Comparison of ENCODE assay signal across 8 cellular contexts in the genomic region with DNA sequence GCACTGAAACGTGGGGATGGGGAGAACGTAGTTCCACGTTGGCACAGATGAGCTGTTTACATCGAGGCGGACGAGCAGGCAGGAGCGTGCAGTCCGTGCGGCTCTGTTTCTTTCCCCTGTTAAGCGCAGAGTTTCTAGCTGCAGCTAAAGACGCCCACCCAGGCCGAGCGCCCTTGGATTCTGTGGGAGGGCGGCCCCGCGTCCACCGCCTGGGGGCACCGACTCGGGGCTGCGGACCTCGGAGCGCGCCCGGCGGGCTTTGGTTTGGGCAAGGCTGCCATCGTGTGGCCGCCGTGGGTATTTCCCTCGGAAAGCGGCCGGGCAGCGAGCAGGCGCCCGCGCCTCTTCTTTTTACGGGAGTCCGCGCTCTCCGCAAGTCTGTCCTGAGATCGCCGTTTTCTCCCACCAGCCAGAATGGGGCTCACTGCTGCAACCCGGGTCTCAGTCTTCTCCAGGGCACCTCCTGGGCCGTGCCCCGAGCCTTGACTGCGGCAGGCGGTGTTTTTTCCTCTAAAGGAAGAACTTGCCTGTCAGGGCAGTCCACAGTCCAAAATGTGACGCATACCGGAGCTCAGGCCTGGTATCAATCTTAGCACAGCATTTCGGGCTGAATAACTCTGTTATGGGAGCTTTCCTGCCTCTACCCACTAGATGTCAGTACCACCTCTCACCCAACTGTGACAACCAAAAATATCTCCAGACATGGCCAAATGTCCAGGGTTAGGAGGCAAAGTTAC.
A peak's percentile ranks its signal among the peaks of the same experiment; 100 is the strongest.
DNase-seq lines count a peak whose midpoint lies in the region; ATAC-seq and TF ChIP-seq lines count a peak whose summit lies in the region.

No MANE protein-coding gene starts in this region.

- H3K9me3 Mint-ChIP-seq in endothelial cell (ENCODE audit: unreplicated experiment), result no peaks in the 10 kb centered on the region

- DNase-seq in NOMO-1 (lab: John Stamatoyannopoulos, UW; ENCODE audit: unreplicated experiment in 2 of 2) (peak; percentile 13 to 16), NOMO-1 treated with dmso at 0.1 percent for 144 hours (lab: John Stamatoyannopoulos, UW; ENCODE audit: unreplicated experiment) (no peak), NCI-H2171 treated with DMSO at 0.1 percent for 48 hours (lab: John Stamatoyannopoulos, UW) (peak; percentile 14), endothelial cell (ENCODE audit: low spot score) (peak; percentile 89), midbrain (lab: John Stamatoyannopoulos, UW) (peak; percentile 41)
- peak; percentile 17 to 66 (median 41) for DNase-seq in activated CD8-positive, alpha-beta memory T cell treated with anti-CD3 and anti-CD28 coated beads for 48 hours (ENCODE audit: low read depth in 2 of 3, low spot score in 2 of 3)
- DNase-seq in stimulated activated CD8-positive, alpha-beta memory T cell treated with anti-CD3 and anti-CD28 coated beads, Interleukin-4, amount 100 ng/mL, for 24 hours (ENCODE audit: low read depth), result peak; percentile 50

- H3K4me1 Mint-ChIP-seq in endothelial cell (ENCODE audit: unreplicated experiment), result no peaks in the 10 kb centered on the region

- H3K27me3 Mint-ChIP-seq in endothelial cell (ENCODE audit: unreplicated experiment), result peaks cover 10% of the 10 kb centered on the region

- peak; percentile 92 for ATAC-seq in HG02852 (IDR thresholded peaks at IDR 0.05; ENCODE audit: unreplicated experiment)

- H3K27ac Mint-ChIP-seq in endothelial cell (ENCODE audit: unreplicated experiment), result no peak overlapping the region

- H3K36me3 Mint-ChIP-seq in endothelial cell (ENCODE audit: low read depth, unreplicated experiment), result peaks cover 6% of the 10 kb centered on the region

- peak; percentile 96 for TF ChIP-seq CTCF in endothelial cell (IDR thresholded peaks at IDR 0.05; ENCODE audit: unreplicated experiment)

- no peak overlapping the region for H3K4me3 Mint-ChIP-seq in endothelial cell (ENCODE audit: unreplicated experiment)
